Comparison of ENCODE assay signal across 1 cellular context in genomic region chr6:5302220-5302946, GRCh38.
TF ChIP-seq lines count a peak whose summit lies in the region.

No MANE protein-coding gene starts in this region.

TF ChIP-seq in GM12878, 131 proteins besides CTCF, POLR2A, EP300 and RAD21 (continued from another document):
- no peak for TF ChIP-seq REST (IDR thresholded peaks at IDR 0.05; ENCODE audit: low read depth, low read length)
- TF ChIP-seq SMAD5 (IDR thresholded peaks at IDR 0.05; ENCODE audit: low read depth), result no peak
- TF ChIP-seq SPI1 (IDR thresholded peaks at IDR 0.05; ENCODE audit: borderline replicate concordance, insufficient read depth, low read depth, low read length), result peak; percentile 40; the same call in 1 of the 2 replicates
- TF ChIP-seq RB1 (IDR thresholded peaks at IDR 0.05; ENCODE audit: borderline replicate concordance), result no peak
- no peak for TF ChIP-seq ZNF274 (IDR thresholded peaks at IDR 0.05; ENCODE audit: insufficient read depth, insufficient read length)
TF ChIP-seq in GM12878: peak in this region for 30.
